19 cellular contexts compared by ENCODE assay signal in the genomic region with DNA sequence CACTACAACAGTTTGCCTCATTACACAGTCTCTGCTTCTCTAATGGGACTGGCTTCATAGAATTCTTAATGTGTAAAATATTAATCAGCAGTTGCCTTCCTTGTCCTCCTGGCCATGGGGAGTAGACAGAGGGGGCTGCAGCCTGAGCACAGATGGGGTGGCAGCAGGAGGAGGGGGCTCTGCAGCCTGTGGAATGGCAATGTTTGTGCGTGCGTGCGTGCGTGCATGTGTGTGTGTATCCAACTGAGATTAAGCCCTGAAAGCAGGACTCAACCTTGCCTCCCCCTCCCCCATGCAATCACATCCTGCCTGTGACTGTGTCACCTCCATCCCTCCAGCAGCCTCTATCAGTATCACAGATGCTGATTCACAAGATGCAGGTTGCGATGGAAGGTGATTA.
"Had no signal": no experiment of that assay in that cellular context is flagged by ENCODE, and none has a peak within 500 bp of the region (broad histone marks: within the 10 kb centered on the region; RNA-seq: fewer than 3 reads in every experiment).

No MANE protein-coding gene starts in this region.

- DNase-seq: effector CD4-positive, alpha-beta T cell; heart right ventricle; left ventricle myocardium inferior; lower lobe of right lung; natural killer cell; sigmoid colon; stimulated activated CD4-positive, alpha-beta T cell treated with anti-CD3 and anti-CD28 coated beads, Interleukin-2, amount 100 ng/mL, for 48 hours; stimulated activated naive CD4-positive, alpha-beta T cell treated with Interleukin-2 at 50 U/mL for 16 hours; thyroid gland; uterus had no signal

- H3K4me3 Mint-ChIP-seq: memory B cell, mesothelial cell of epicardium, natural killer cell, neural crest cell, type B pancreatic cell had no signal

- H3K4me1 Mint-ChIP-seq: memory B cell, mesothelial cell of epicardium, natural killer cell, neural crest cell had no signal

- H3K36me3 Mint-ChIP-seq: memory B cell, mesothelial cell of epicardium, type B pancreatic cell had no signal

- H3K36me3 ChIP-seq: heart right ventricle, left ventricle myocardium inferior, lower lobe of right lung, right atrium auricular region, sigmoid colon, suprapubic skin, thyroid gland, uterus had no signal

- H3K27me3 ChIP-seq: heart right ventricle, right atrium auricular region, thyroid gland, uterus had no signal

- H3K9me3 ChIP-seq: suprapubic skin, thyroid gland, uterus had no signal

- H3K9me3 Mint-ChIP-seq: natural killer cell, neural crest cell, type B pancreatic cell had no signal

- H3K4me1 ChIP-seq: heart right ventricle, left ventricle myocardium inferior, lower lobe of right lung, sigmoid colon, suprapubic skin, thyroid gland, uterus had no signal

- ATAC-seq: esophagus mucosa, heart right ventricle, lower lobe of right lung, natural killer cell had no signal

- H3K27ac Mint-ChIP-seq: memory B cell, mesothelial cell of epicardium, natural killer cell, type B pancreatic cell had no signal

- H3K27ac ChIP-seq: coronary artery, heart right ventricle, left ventricle myocardium inferior, lower lobe of right lung, right atrium auricular region, sigmoid colon, skin epidermis, suprapubic skin, thyroid gland, uterus had no signal

- H3K4me3 ChIP-seq: coronary artery, heart right ventricle, left ventricle myocardium inferior, lower lobe of right lung, right atrium auricular region, sigmoid colon, skin epidermis, suprapubic skin, thyroid gland, uterus had no signal
